ENCODE assay signal across 1 cellular context in the genomic region with DNA sequence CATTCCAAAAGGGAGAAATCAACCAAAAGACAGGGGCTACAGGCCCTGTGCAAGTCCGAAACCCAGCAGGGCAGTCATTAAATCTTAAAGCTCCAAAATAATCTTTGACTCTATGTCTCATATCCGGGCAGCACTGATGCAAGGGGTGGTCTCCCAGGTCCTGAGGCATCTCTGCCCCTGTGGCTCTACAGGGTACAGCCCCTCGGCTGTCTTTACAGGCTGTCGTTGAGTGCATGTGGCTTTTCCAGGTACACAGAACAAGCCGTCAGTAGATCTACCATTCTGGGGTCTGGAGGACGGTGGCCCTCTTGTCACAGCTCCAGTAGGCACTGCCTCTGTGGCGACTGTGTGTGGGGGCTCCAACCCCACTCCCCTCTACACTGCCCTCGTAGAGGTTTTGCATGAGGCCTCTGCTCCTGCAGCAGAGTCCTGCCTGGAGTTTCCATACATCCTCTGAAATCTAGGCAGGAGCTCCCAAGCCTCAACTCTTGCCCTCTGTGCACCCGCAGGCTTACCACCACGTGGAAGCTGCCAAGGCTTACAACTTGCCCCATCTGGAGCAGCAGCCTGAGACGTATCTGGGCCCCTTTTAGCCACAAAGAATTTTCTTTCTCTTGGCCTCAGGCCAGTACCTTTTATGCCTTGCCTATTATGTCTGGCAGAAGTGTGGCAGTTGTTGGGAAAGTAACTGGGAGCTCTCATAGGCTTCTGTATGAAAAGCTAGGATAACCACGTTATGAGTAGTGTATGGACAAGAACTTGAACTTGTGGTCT.
TF ChIP-seq lines count a peak whose summit lies in the region.

No MANE protein-coding gene starts in this region.

TF ChIP-seq in GM23338, 12 proteins besides CTCF, POLR2A, EP300 and RAD21 (continued from another document):
- TF ChIP-seq ETS1 (IDR thresholded peaks at IDR 0.05) (no peak), ZNF331 (CRISPR knock-in tag; IDR thresholded peaks at IDR 0.05; ENCODE audit: low read depth) (no peak), POLR2AphosphoS5 (IDR thresholded peaks at IDR 0.05; ENCODE audit: low read depth) (no peak)
